Comparison of ENCODE assay signal across 8 cellular contexts in genomic region chr4:102449751-102450352, GRCh38. TPM values are rescaled to one million over a fixed set of nuclear protein-coding genes. Genes with fewer than 3 reads are reported as not detected.
DNase-seq lines count a peak whose midpoint lies in the region; ATAC-seq, FAIRE-seq and TF ChIP-seq lines count a peak whose summit lies in the region.

No MANE protein-coding gene starts in this region.

- peak; percentile 25 for DNase-seq in AG08396 (ENCODE audit: low spot score)
- DNase-seq in NCI-H345 (lab: John Stamatoyannopoulos, UW), result peak; percentile 61
- peak; percentile 50 for DNase-seq in activated CD4-positive, alpha-beta T cell treated with anti-CD3 and anti-CD28 coated beads, Interleukin-2, amount 50 U/mL, for 1 hour
- peak; percentile 74 for DNase-seq in endothelial cell of umbilical vein (ENCODE audit: low read depth, low spot score)
- peak; percentile 8 to 75 (median 62) for DNase-seq in naive thymus-derived CD8-positive, alpha-beta T cell
- DNase-seq in upper lobe of right lung, result no peak

- H3K27me3 ChIP-seq in endothelial cell of umbilical vein (ENCODE audit: control insufficient read depth in 2 of 2, insufficient read depth in 2 of 2, low read length in 2 of 2) (no peaks in the 10 kb centered on the region), upper lobe of right lung (no peaks in the 10 kb centered on the region)

- H3K4me2 ChIP-seq in endothelial cell of umbilical vein (ENCODE audit: insufficient read depth, low read length), result no peak overlapping the region

- no peak for TF ChIP-seq POLR2A in endothelial cell of umbilical vein (IDR thresholded peaks at IDR 0.05; ENCODE audit: low read depth, low read length)

- intact Hi-C loops in endothelial cell of umbilical vein (cut with micrococcal nuclease) (loop anchor here (1.0 to 2.0 kb wide), 5 partner anchors 51 to 641 kb away; partner anchors contain the start of gene NFKB1), upper lobe of right lung (cut with DNase I) (no loop called here)

- no peak overlapping the region for H3K4me3 Mint-ChIP-seq in naive thymus-derived CD8-positive, alpha-beta T cell

- H3K4me1 ChIP-seq in endothelial cell of umbilical vein (ENCODE audit: control insufficient read depth, extremely low read depth, insufficient read depth, low read length) (no peaks in the 10 kb centered on the region), upper lobe of right lung (no peaks in the 10 kb centered on the region)

- peak overlapping the region in 2 of 10 donors; percentile 32 to 38 for H3K27ac Mint-ChIP-seq in naive thymus-derived CD8-positive, alpha-beta T cell

- H3K9me3 ChIP-seq in endothelial cell of umbilical vein (replicated peaks; ENCODE audit: control insufficient read depth, insufficient read depth, low read length) (no peaks in the 10 kb centered on the region), upper lobe of right lung (no peaks in the 10 kb centered on the region)

- H3K36me3 ChIP-seq in endothelial cell of umbilical vein (ENCODE audit: control insufficient read depth in 2 of 2, extremely low read depth in 1 of 2, insufficient read depth in 2 of 2, low read length in 2 of 2) (no peaks in the 10 kb centered on the region), upper lobe of right lung (no peaks in the 10 kb centered on the region)

- H2AFZ ChIP-seq in endothelial cell of umbilical vein (ENCODE audit: low read depth, low read length), result no peak overlapping the region

- dilution Hi-C loops in endothelial cell of umbilical vein (cut with MboI; ENCODE audit: extremely low pct_ligation_motif_present, low sequenced_read_pairs), result no loop called here

- BruUV-seq in endothelial cell of umbilical vein (replicated peaks; lab: Mats Ljungman, UMichigan), result no TSS peak

- TF ChIP-seq CTCF in endothelial cell of umbilical vein (IDR thresholded peaks at IDR 0.05; ENCODE audit: extremely low read depth in 1 of 2, insufficient read depth in 1 of 2, low read depth in 1 of 2, low read length in 2 of 2), result peak; percentile 40 to 58
- TF ChIP-seq CTCF in upper lobe of right lung (IDR thresholded peaks at IDR 0.05), result peak; percentile 69

- CTCF ChIA-PET in endothelial cell of umbilical vein (lab: Charles Lee), result interaction anchor here (0.8 to 2.7 kb wide), 5 partner anchors 9 to 559 kb away, joined by 3 to 26 read pairs (median 4); no protein-coding TSS in a partner anchor

- no peaks in the 10 kb centered on the region for H3K9me3 Mint-ChIP-seq in naive thymus-derived CD8-positive, alpha-beta T cell

- peaks cover 6 to 16% (median 10%) of the 10 kb centered on the region in 4 donors for H3K4me1 Mint-ChIP-seq in naive thymus-derived CD8-positive, alpha-beta T cell

- no peaks in the 10 kb centered on the region for H3K27me3 Mint-ChIP-seq in naive thymus-derived CD8-positive, alpha-beta T cell

- ATAC-seq in GM18502 (IDR thresholded peaks at IDR 0.05; ENCODE audit: poor library complexity, unreplicated experiment) (peak; percentile 86), HG03097 (IDR thresholded peaks at IDR 0.05; ENCODE audit: low FRiP score, unreplicated experiment) (peak; percentile 57), upper lobe of right lung (peak; percentile 86)
- ATAC-seq in naive thymus-derived CD8-positive, alpha-beta T cell, result peak; percentile 84

- no peaks in the 10 kb centered on the region for H3K9me1 ChIP-seq in endothelial cell of umbilical vein (replicated peaks; ENCODE audit: control insufficient read depth, extremely low read depth, insufficient read depth, low read length)

- no peak overlapping the region for H3K9ac ChIP-seq in endothelial cell of umbilical vein (replicated peaks; ENCODE audit: extremely low read depth, insufficient read depth, low read length)

- no peak overlapping the region for H3K4me3 ChIP-seq in endothelial cell of umbilical vein (replicated peaks in 1 of 3; ENCODE audit: insufficient read depth in 1 of 3, low read depth in 1 of 3, low read length in 3 of 3)
- no peak overlapping the region for H3K4me3 ChIP-seq in upper lobe of right lung

- H4K20me1 ChIP-seq in endothelial cell of umbilical vein (replicated peaks; ENCODE audit: control insufficient read depth, extremely low read depth, insufficient read depth, low read length), result no peaks in the 10 kb centered on the region

- no peaks in the 10 kb centered on the region for H3K79me2 ChIP-seq in endothelial cell of umbilical vein (ENCODE audit: control insufficient read depth, insufficient read depth, low read length)

- H3K27ac ChIP-seq in endothelial cell of umbilical vein (ENCODE audit: insufficient read depth, low read depth, low read length) (no peak overlapping the region), upper lobe of right lung (no peak overlapping the region)

- H3K36me3 Mint-ChIP-seq in naive thymus-derived CD8-positive, alpha-beta T cell, result no peaks in the 10 kb centered on the region

- POLR2A ChIA-PET in endothelial cell of umbilical vein (lab: Charles Lee), result no interaction called here
- POLR2A ChIA-PET in naive thymus-derived CD8-positive, alpha-beta T cell (lab: Charles Lee), result no interaction called here

- FAIRE-seq in endothelial cell of umbilical vein (lab: Jason Lieb, UNC), result peak; percentile 62

TF ChIP-seq in endothelial cell of umbilical vein, 7 proteins besides CTCF, POLR2A, EP300 and RAD21:
- TF ChIP-seq MAX (IDR thresholded peaks at IDR 0.05; ENCODE audit: insufficient read depth, insufficient read length) (no peak), POLR2AphosphoS5 (IDR thresholded peaks at IDR 0.05; ENCODE audit: insufficient read depth, low read depth, low read length) (no peak), JUN (IDR thresholded peaks at IDR 0.05; ENCODE audit: borderline replicate concordance, insufficient read depth, insufficient read length, low read depth) (no peak), EZH2 (IDR thresholded peaks at IDR 0.05; ENCODE audit: borderline replicate concordance, low read depth, low read length, severe bottlenecking) (no peak), MYC (IDR thresholded peaks at IDR 0.05; ENCODE audit: low read depth, low read length) (no peak), FOS (IDR thresholded peaks at IDR 0.05; ENCODE audit: borderline replicate concordance, insufficient read depth, low read length) (no peak), GATA2 (IDR thresholded peaks at IDR 0.05; ENCODE audit: insufficient read depth, insufficient read length, low read depth, low read length) (no peak)

RNA-seq across cellular contexts. Expression of gene NFKB1, which starts 51.3 kb away (rescaled TPM):
- total RNA-seq in endothelial cell of umbilical vein, result 41.4 and 42.0 TPM in 2 replicates
- polyA plus RNA-seq in endothelial cell of umbilical vein, result 18.2 and 21.3 TPM in 2 replicates
- 27.2 and 29.1 TPM in 2 replicates for polyA plus RNA-seq in endothelial cell of umbilical vein (2011; cell fraction: cytosol; rRNA removed)
- 40.3 and 46.2 TPM in 2 replicates for polyA plus RNA-seq in endothelial cell of umbilical vein (2011; cell fraction: nucleus; rRNA removed)
- polyA plus RNA-seq in endothelial cell of umbilical vein (2012), result 30.0 and 30.1 TPM in 2 replicates
- 36.7 and 39.1 TPM in 2 replicates for polyA minus RNA-seq in endothelial cell of umbilical vein
- 19.0 TPM for polyA minus RNA-seq in endothelial cell of umbilical vein (2011; cell fraction: cytosol; rRNA and poly(A)+ RNA removed)
- 42.7 and 55.0 TPM in 2 replicates for polyA minus RNA-seq in endothelial cell of umbilical vein (2011; cell fraction: nucleus; rRNA and poly(A)+ RNA removed)
- 100 to 1,000 TPM in 1 of 2 experiments, 10 to 100 TPM in 1; 91.5 to 101 TPM for total RNA-seq in naive thymus-derived CD8-positive, alpha-beta T cell
- polyA plus RNA-seq in naive thymus-derived CD8-positive, alpha-beta T cell, result 10 to 100 TPM; 27.5 to 82.2 (median 32.4) TPM
- total RNA-seq in upper lobe of right lung, result 48.8 TPM
